ENCODE assay signal across 11 cellular contexts in the genomic region with DNA sequence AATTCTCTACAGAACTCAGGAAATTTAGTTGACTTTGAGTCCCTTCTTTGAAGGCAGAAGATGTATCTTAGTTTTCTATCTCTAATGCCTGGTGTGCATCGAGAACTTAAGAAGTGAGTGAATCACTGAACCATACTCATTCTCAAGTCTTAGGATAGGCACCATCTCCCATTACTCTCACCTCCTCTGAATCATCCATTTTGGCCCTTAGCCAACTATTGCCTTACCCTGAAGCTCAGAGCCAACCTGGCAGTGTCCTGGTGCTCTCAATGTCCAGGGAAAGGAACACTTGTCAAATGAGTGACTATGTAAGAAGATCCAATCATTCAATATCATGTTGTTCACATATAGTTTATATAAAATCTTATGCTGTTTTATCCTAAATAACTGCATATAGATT.
DNase-seq lines count a peak whose midpoint lies in the region; ATAC-seq and TF ChIP-seq lines count a peak whose summit lies in the region.
"Had no signal": no experiment of that assay in that cellular context is flagged by ENCODE, and none has a peak within 500 bp of the region (broad histone marks: within the 10 kb centered on the region; RNA-seq: fewer than 3 reads in every experiment).

No MANE protein-coding gene starts in this region.

- BruUV-seq in Caco-2 (replicated peaks; lab: Mats Ljungman, UMichigan) (no TSS peak), HCT116 (replicated peaks; lab: Mats Ljungman, UMichigan) (no TSS peak)

- H3K9me2 ChIP-seq in HCT116 (ENCODE audit: insufficient read depth) (no peaks in the 10 kb centered on the region), SK-N-SH (no peaks in the 10 kb centered on the region), hepatocyte (replicated peaks; ENCODE audit: insufficient read depth) (no peaks in the 10 kb centered on the region), MM.1S (replicated peaks; ENCODE audit: insufficient read depth, low read length) (no peaks in the 10 kb centered on the region)

- TF ChIP-seq CTCF in Caco-2 (IDR thresholded peaks at IDR 0.05; ENCODE audit: insufficient read depth in 1 of 2, low read depth in 1 of 2, low read length in 1 of 2, severe bottlenecking in 1 of 2, unreplicated experiment in 1 of 2) = no peak
- TF ChIP-seq CTCF in HCT116 (IDR thresholded peaks at IDR 0.05 in 2 of 3, conservative IDR thresholded peaks at IDR 0.05 in 1 of 3; ENCODE audit: borderline replicate concordance in 1 of 3, insufficient read depth in 1 of 3, low read depth in 2 of 3, low read length in 2 of 3) = no peak
- TF ChIP-seq CTCF in SK-N-SH (IDR thresholded peaks at IDR 0.05) = no peak
- TF ChIP-seq CTCF in hepatocyte (IDR thresholded peaks at IDR 0.05; ENCODE audit: poor library complexity) = no peak
- TF ChIP-seq CTCF in MM.1S (IDR thresholded peaks at IDR 0.05; ENCODE audit: low read length) = no peak

- CTCF ChIA-PET in Caco-2 (lab: Charles Lee) (no interaction called here), HCT116 (lab: Charles Lee) (no interaction called here), SK-N-SH (lab: Yijun Ruan, JAX) (interaction anchor here (1.5 kb wide), 1 partner anchor 49 kb away, joined by 3 read pairs; no protein-coding TSS in a partner anchor)

- intact Hi-C loops in Caco-2 (cut with micrococcal nuclease; ENCODE audit: unreplicated experiment) = no loop called here
- intact Hi-C loops in HCT116 (cut with micrococcal nuclease) = no loop called here

- H3K4me1 Mint-ChIP-seq in Caco-2 (ENCODE audit: low read depth, unreplicated experiment) = peaks cover 52% of the 10 kb centered on the region

- no peak for TF ChIP-seq POLR2A in HCT116 (IDR thresholded peaks at IDR 0.05; ENCODE audit: borderline replicate concordance, extremely low read depth, insufficient read depth, insufficient read length)

- peaks cover 13% of the 10 kb centered on the region for H3K36me3 Mint-ChIP-seq in Caco-2 (ENCODE audit: insufficient read depth, unreplicated experiment)

- H4K20me1 ChIP-seq in HCT116 (ENCODE audit: insufficient read depth) (no peaks in the 10 kb centered on the region), SK-N-SH (ENCODE audit: insufficient read depth) (no peaks in the 10 kb centered on the region), hepatocyte (ENCODE audit: insufficient read depth, poor library complexity, severe bottlenecking) (no peaks in the 10 kb centered on the region), MM.1S (ENCODE audit: insufficient read depth, low read length) (no peaks in the 10 kb centered on the region)

- H3K27me3 Mint-ChIP-seq in Caco-2 (ENCODE audit: insufficient read depth, unreplicated experiment) = no peaks in the 10 kb centered on the region

- ATAC-seq in HCT116 = peak; percentile 54
- ATAC-seq in stimulated activated naive CD8-positive, alpha-beta T cell treated with anti-CD3 and anti-CD28 coated beads, Interleukin-15, Interleukin-2, amounts not matched to agents 100 U/mL and 50 U/mL, for 24 hours = no peak
- no peak for ATAC-seq in GM18498 (IDR thresholded peaks at IDR 0.05; ENCODE audit: unreplicated experiment)

- POLR2A ChIA-PET in Caco-2 (lab: Charles Lee) = no interaction called here
- POLR2A ChIA-PET in HCT116 (lab: Charles Lee) = no interaction called here
- POLR2A ChIA-PET in SK-N-SH (lab: Yijun Ruan, JAX) = no interaction called here

- H3K36me3 ChIP-seq in Caco-2 (ENCODE audit: control insufficient read depth, insufficient read depth, low read length) = no peaks in the 10 kb centered on the region; the same call in 1 of the 2 replicates
- no peaks in the 10 kb centered on the region; a peak in 1 of 4 replicates for H3K36me3 ChIP-seq in HCT116 (ENCODE audit: control insufficient read depth in 1 of 2, insufficient read depth in 2 of 2, low read length in 2 of 2)
- peaks cover 8 to 12% of the 10 kb centered on the region in 2 experiments for H3K36me3 ChIP-seq in SK-N-SH (replicated peaks in 1 of 2; ENCODE audit: control insufficient read depth in 1 of 2, insufficient read depth in 2 of 2, low read length in 1 of 2)
- H3K36me3 ChIP-seq in hepatocyte (replicated peaks; ENCODE audit: insufficient read depth, low read depth) = no peaks in the 10 kb centered on the region
- H3K36me3 ChIP-seq in MM.1S (replicated peaks; ENCODE audit: insufficient read depth, low read length) = no peaks in the 10 kb centered on the region

- peaks cover 4% of the 10 kb centered on the region for H3F3A ChIP-seq in SK-N-SH (replicated peaks; ENCODE audit: insufficient read depth)
- no peaks in the 10 kb centered on the region for H3F3A ChIP-seq in MM.1S (ENCODE audit: insufficient read depth, low read length)

- peaks cover 16% of the 10 kb centered on the region for H3K9me3 Mint-ChIP-seq in Caco-2 (ENCODE audit: unreplicated experiment)

- H3K79me2 ChIP-seq in HCT116 (ENCODE audit: insufficient read depth, low read length) (no peaks in the 10 kb centered on the region), SK-N-SH (ENCODE audit: insufficient read depth) (no peaks in the 10 kb centered on the region), hepatocyte (no peaks in the 10 kb centered on the region), MM.1S (ENCODE audit: low read length) (no peaks in the 10 kb centered on the region)

- H3K27ac Mint-ChIP-seq in Caco-2 (ENCODE audit: unreplicated experiment) = peak overlapping the region; percentile 56

- H3K27me3 ChIP-seq in Caco-2 (replicated peaks; ENCODE audit: control insufficient read depth, insufficient read depth, low read length) (no peaks in the 10 kb centered on the region), HCT116 (ENCODE audit: insufficient read depth, low read length) (no peaks in the 10 kb centered on the region), SK-N-SH (ENCODE audit: insufficient read depth) (no peaks in the 10 kb centered on the region), hepatocyte (no peaks in the 10 kb centered on the region), MM.1S (replicated peaks; ENCODE audit: insufficient read depth, low read length) (no peaks in the 10 kb centered on the region)

- H3K27ac ChIP-seq in HCT116 (ENCODE audit: low read depth, low read length) (no peak overlapping the region), SK-N-SH (ENCODE audit: low read depth in 2 of 2, low read length in 1 of 2) (no peak overlapping the region), hepatocyte (no peak overlapping the region), MM.1S (ENCODE audit: low read length) (no peak overlapping the region)

- no peak for TF ChIP-seq EP300 in SK-N-SH (IDR thresholded peaks at IDR 0.05; ENCODE audit: borderline replicate concordance in 1 of 2, low read depth in 1 of 2, low read length in 1 of 2)

- 35% methylated on average over 1 of the region's 1 CpG for WGBS in SK-N-SH (ENCODE audit: low lambda C conversion rate)
- 96% methylated on average over 1 of the region's 1 CpG for WGBS in hepatocyte (ENCODE audit: low lambda C conversion rate, missing lambda C conversion rate)

- H2AFZ ChIP-seq in HCT116 (ENCODE audit: low read depth, low read length, poor library complexity, severe bottlenecking) = no peak overlapping the region
- no peak overlapping the region for H2AFZ ChIP-seq in SK-N-SH (ENCODE audit: low read depth)
- H2AFZ ChIP-seq in hepatocyte = no peak overlapping the region
- no peak overlapping the region for H2AFZ ChIP-seq in MM.1S (ENCODE audit: low read length)

- H3K4me3 ChIP-seq in Caco-2 (ENCODE audit: low read depth, low read length) (no peak overlapping the region), HCT116 (replicated peaks in 1 of 2; ENCODE audit: low read depth in 1 of 2, low read length in 2 of 2) (no peak overlapping the region), SK-N-SH (ENCODE audit: low read depth in 2 of 2, low read length in 1 of 2) (no peak overlapping the region), hepatocyte (no peak overlapping the region), MM.1S (ENCODE audit: low read length) (no peak overlapping the region)
- H3K4me3 ChIP-seq: HAP-1 had no signal

- no peak overlapping the region for H3K4me2 ChIP-seq in HCT116 (ENCODE audit: low read length)
- H3K4me2 ChIP-seq in SK-N-SH = no peak overlapping the region
- H3K4me2 ChIP-seq in hepatocyte = no peak overlapping the region
- no peak overlapping the region for H3K4me2 ChIP-seq in MM.1S (ENCODE audit: low read depth, low read length)

- H3K9ac ChIP-seq in HCT116 (ENCODE audit: low read length) = no peak overlapping the region
- no peak overlapping the region for H3K9ac ChIP-seq in SK-N-SH
- H3K9ac ChIP-seq in MM.1S (ENCODE audit: low read length) = no peak overlapping the region

- H3K4me3 Mint-ChIP-seq in Caco-2 (ENCODE audit: unreplicated experiment) = no peak overlapping the region

- TF ChIP-seq RAD21 in HCT116 (IDR thresholded peaks at IDR 0.05; ENCODE audit: low read depth) (no peak), SK-N-SH (IDR thresholded peaks at IDR 0.05; ENCODE audit: low read length) (no peak)

- H3K9me3 ChIP-seq in Caco-2 (no peaks in the 10 kb centered on the region), HCT116 (ENCODE audit: control insufficient read depth in 1 of 2, insufficient read depth in 1 of 2, low read depth in 1 of 2, low read length in 2 of 2) (no peaks in the 10 kb centered on the region), SK-N-SH (no peaks in the 10 kb centered on the region), hepatocyte (ENCODE audit: low read depth) (no peaks in the 10 kb centered on the region), MM.1S (replicated peaks; ENCODE audit: insufficient read depth, low read length) (no peaks in the 10 kb centered on the region)
- H3K9me3 ChIP-seq: HAP-1 had no signal

- H3K4me1 ChIP-seq in Caco-2 (peaks cover 60% of the 10 kb centered on the region), HCT116 (ENCODE audit: control insufficient read depth in 1 of 2, insufficient read depth in 2 of 2, low read length in 2 of 2) (peaks cover 4 to 13% of the 10 kb centered on the region in 2 experiments; a peak in 3 of 4 replicates), SK-N-SH (ENCODE audit: control insufficient read depth in 1 of 2, insufficient read depth in 2 of 2, low read depth in 1 of 2, low read length in 1 of 2) (peaks cover 0 to 16% of the 10 kb centered on the region in 2 experiments; a peak in 3 of 4 replicates), hepatocyte (ENCODE audit: insufficient read depth) (peaks cover 11% of the 10 kb centered on the region), MM.1S (ENCODE audit: low read length) (no peaks in the 10 kb centered on the region)
- H3K4me1 ChIP-seq: HAP-1 had no signal

- DNase-seq in Caco-2 (no peak), HCT116 (ENCODE audit: low read depth, low spot score) (peak; percentile 29), SK-N-SH (no peak), hepatocyte (ENCODE audit: low spot score) (peak; percentile 30), MM.1S (no peak)
- no peak for DNase-seq in activated effector memory CD4-positive, alpha-beta T cell treated with anti-CD3 and anti-CD28 coated beads, Interleukin-2, amount 50 U/mL, for 16 hours
- DNase-seq in stimulated activated naive CD8-positive, alpha-beta T cell treated with anti-CD3 and anti-CD28 coated beads, Interleukin-15, Interleukin-2, amounts not matched to agents 100 U/mL and 50 U/mL, for 24 hours = no peak
- DNase-seq: GF-D8, NCI-H510A treated with DMSO at 0.1 percent for 48 hours had no signal

- RAD21 ChIA-PET in HCT116 (lab: Charles Lee; ENCODE audit: low non-redundant PET in 1 of 2, low total read pairs in 2 of 2, uncharacterized antibody in 2 of 2, unreplicated experiment in 2 of 2) = no interaction called here

TF ChIP-seq in HCT116, 20 proteins besides CTCF, POLR2A, EP300 and RAD21 (continues in another document):
- no peak for TF ChIP-seq SRF (IDR thresholded peaks at IDR 0.05; ENCODE audit: low read depth)

TF ChIP-seq in SK-N-SH, 30 proteins besides CTCF, POLR2A, EP300 and RAD21 (continues in another document):
- no peak for TF ChIP-seq RCOR1 (IDR thresholded peaks at IDR 0.05; ENCODE audit: low read length)

Comparison
In these comparisons a context has a peak if more than half of its experiments do, and no peak if none do; other contexts are left out.
1. DNase-seq: peak in HCT116 (single experiment) and hepatocyte (single experiment); none in Caco-2 (0 of 2), SK-N-SH (single experiment), activated effector memory CD4-positive, alpha-beta T cell treated with anti-CD3 and anti-CD28 coated beads, Interleukin-2, amount 50 U/mL, for 16 hours (single experiment), stimulated activated naive CD8-positive, alpha-beta T cell treated with anti-CD3 and anti-CD28 coated beads, Interleukin-15, Interleukin-2, amounts not matched to agents 100 U/mL and 50 U/mL, for 24 hours (single experiment) and MM.1S (single experiment).